Comparison of ENCODE assay signal across 1 cellular context in the genomic region with DNA sequence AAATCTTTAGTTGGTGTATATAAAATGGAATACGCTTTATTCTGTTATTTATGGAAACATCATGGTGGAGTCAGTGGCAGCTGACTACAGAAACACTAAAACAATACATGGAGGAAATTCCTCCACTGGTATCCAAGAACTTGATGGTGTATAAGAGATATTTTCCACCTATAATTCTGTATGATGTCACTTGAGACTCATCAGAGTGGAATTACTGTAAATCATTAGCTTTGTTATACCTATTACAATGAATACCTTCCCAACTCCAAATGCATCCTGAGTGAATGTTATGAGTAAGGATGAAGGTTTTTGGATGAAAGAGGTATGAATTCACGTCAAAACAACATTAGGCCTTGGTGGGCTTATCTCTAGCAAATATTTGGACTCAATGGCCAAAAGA.
TF ChIP-seq lines count a peak whose summit lies in the region.

No MANE protein-coding gene starts in this region.

TF ChIP-seq in HCT116, 20 proteins besides CTCF, POLR2A, EP300 and RAD21 (continued from another document):
- TF ChIP-seq, protein P1, sequence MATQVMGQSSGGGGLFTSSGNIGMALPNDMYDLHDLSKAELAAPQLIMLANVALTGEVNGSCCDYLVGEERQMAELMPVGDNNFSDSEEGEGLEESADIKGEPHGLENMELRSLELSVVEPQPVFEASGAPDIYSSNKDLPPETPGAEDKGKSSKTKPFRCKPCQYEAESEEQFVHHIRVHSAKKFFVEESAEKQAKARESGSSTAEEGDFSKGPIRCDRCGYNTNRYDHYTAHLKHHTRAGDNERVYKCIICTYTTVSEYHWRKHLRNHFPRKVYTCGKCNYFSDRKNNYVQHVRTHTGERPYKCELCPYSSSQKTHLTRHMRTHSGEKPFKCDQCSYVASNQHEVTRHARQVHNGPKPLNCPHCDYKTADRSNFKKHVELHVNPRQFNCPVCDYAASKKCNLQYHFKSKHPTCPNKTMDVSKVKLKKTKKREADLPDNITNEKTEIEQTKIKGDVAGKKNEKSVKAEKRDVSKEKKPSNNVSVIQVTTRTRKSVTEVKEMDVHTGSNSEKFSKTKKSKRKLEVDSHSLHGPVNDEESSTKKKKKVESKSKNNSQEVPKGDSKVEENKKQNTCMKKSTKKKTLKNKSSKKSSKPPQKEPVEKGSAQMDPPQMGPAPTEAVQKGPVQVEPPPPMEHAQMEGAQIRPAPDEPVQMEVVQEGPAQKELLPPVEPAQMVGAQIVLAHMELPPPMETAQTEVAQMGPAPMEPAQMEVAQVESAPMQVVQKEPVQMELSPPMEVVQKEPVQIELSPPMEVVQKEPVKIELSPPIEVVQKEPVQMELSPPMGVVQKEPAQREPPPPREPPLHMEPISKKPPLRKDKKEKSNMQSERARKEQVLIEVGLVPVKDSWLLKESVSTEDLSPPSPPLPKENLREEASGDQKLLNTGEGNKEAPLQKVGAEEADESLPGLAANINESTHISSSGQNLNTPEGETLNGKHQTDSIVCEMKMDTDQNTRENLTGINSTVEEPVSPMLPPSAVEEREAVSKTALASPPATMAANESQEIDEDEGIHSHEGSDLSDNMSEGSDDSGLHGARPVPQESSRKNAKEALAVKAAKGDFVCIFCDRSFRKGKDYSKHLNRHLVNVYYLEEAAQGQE (IDR thresholded peaks at IDR 0.05; ENCODE audit: low read depth): no peak
- no peak for TF ChIP-seq EGR1 (IDR thresholded peaks at IDR 0.05; ENCODE audit: low read depth)
- no peak for TF ChIP-seq EZH2phosphoT487 (IDR thresholded peaks at IDR 0.05; ENCODE audit: borderline replicate concordance)
- no peak for TF ChIP-seq YY1 (IDR thresholded peaks at IDR 0.05; ENCODE audit: extremely low read depth, insufficient replicate concordance, low read depth, low read length)
- no peak for TF ChIP-seq TCF7L2 (IDR thresholded peaks at IDR 0.05; ENCODE audit: borderline replicate concordance, extremely low read depth, insufficient read depth, insufficient read length)
- no peak for TF ChIP-seq EZH2 (IDR thresholded peaks at IDR 0.05)
- no peak for TF ChIP-seq ZNF274 (IDR thresholded peaks at IDR 0.05; ENCODE audit: low read depth, low read length)
- no peak for TF ChIP-seq CBX3 (IDR thresholded peaks at IDR 0.05; ENCODE audit: low read depth)
- TF ChIP-seq ELF1 (IDR thresholded peaks at IDR 0.05; ENCODE audit: borderline replicate concordance, low read depth): no peak
- no peak for TF ChIP-seq ZFX (IDR thresholded peaks at IDR 0.05)
- no peak for TF ChIP-seq SP1 (IDR thresholded peaks at IDR 0.05; ENCODE audit: low read depth)
